23 cellular contexts compared by ENCODE assay signal in genomic region chr3:107654218-107654617, GRCh38.
"Had no signal": no experiment of that assay in that cellular context is flagged by ENCODE, and none has a peak within 500 bp of the region (broad histone marks: within the 10 kb centered on the region; RNA-seq: fewer than 3 reads in every experiment).

No MANE protein-coding gene starts in this region.

- H3K4me3 ChIP-seq: MG63, SJSA1, SK-N-MC had no signal

- DNase-seq: Karpas-422, KBM-7, MG63, NCI-H1092, NCI-H1105 treated with DMSO at 0.1 percent for 48 hours, NCI-H1417 treated with DMSO at 0.1 percent for 48 hours, NCI-H146, NCI-H1694 treated with DMSO at 0.1 percent for 48 hours, NCI-H1930, NCI-H2081, NCI-H2107, NCI-H226, NCI-H446, NCI-H510A, NCI-H69, NCI-H774, Right ventricle myocardium superior, RPMI8226, SIG-M5 had no signal

- H3K4me3 Mint-ChIP-seq: IgD-negative memory B cell had no signal

- H3K9me3 Mint-ChIP-seq: IgD-negative memory B cell had no signal

- H3K27me3 Mint-ChIP-seq: IgD-negative memory B cell had no signal

- FAIRE-seq: RCC 7860 had no signal

- H3K27ac ChIP-seq: SJSA1, SK-N-MC had no signal

- H3K9me3 ChIP-seq: MG63, SJSA1 had no signal

- H3K36me3 ChIP-seq: MG63, SJSA1 had no signal

- H3K27me3 ChIP-seq: MG63, SJSA1 had no signal
